Comparison of ENCODE assay signal across 10 cellular contexts in the genomic region with DNA sequence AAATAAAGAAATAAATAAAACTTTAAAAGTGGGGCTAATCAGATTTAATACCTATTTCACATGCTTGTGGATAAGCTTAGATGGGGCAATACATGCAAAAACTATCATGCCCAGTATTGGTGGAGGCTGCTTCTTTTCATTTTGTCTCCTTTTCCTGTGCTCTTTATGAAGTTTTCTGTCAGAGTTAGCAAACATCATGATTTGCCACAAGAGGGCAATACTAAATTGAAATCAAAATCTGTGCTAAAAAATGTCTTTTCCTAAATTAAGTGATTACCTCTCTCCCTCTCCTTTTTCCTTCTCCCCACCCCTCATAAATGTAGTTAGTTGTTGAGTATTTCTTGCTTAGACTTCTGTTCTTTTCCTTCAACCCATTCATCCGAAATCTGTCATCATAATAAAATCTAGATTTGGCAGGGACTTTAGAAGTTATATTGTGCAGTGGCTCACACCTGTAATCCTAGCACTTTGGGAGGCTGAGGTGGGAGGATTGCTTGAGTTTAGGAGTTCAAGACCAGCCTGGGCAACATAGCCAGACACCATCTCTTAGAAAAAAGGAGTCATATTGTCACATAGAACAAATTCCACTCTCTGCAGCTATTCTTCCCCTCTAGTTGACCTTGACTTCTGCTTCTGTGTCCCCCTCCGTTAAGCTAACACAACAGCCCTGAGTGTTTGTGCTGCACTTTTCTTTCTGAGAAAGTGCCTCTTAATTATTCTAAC. TPM values are rescaled to one million over a fixed set of nuclear protein-coding genes. Genes with fewer than 3 reads are reported as not detected.
A peak's percentile ranks its signal among the peaks of the same experiment; 100 is the strongest.
DNase-seq lines count a peak whose midpoint lies in the region; ATAC-seq and TF ChIP-seq lines count a peak whose summit lies in the region.
"Had no signal": no experiment of that assay in that cellular context is flagged by ENCODE, and none has a peak within 500 bp of the region (broad histone marks: within the 10 kb centered on the region; RNA-seq: fewer than 3 reads in every experiment).

No MANE protein-coding gene starts in this region.

- H3K79me2 ChIP-seq in mammary epithelial cell (ENCODE audit: insufficient read depth, low read length) = no peaks in the 10 kb centered on the region

- TF ChIP-seq CTCF in C4-2B (conservative IDR thresholded peaks at IDR 0.05) (peak; percentile 67), mammary epithelial cell (conservative IDR thresholded peaks at IDR 0.05 in 1 of 2, IDR thresholded peaks at IDR 0.05 in 1 of 2; ENCODE audit: extremely low read depth in 1 of 2, insufficient read depth in 1 of 2, low read depth in 1 of 2, low read length in 2 of 2) (peak; percentile 29 to 53)

- ATAC-seq in naive B cell (ENCODE audit: low read depth in 2 of 2) (no peak), HG02884 (IDR thresholded peaks at IDR 0.05; ENCODE audit: unreplicated experiment) (no peak), esophagus mucosa (no peak)
- no peak for ATAC-seq in activated CD8-positive, alpha-beta memory T cell treated with anti-CD3 and anti-CD28 coated beads, Interleukin-2, amount 10 ng/mL, durations not matched to agents 7 days and 5 days
- ATAC-seq: stimulated activated naive CD8-positive, alpha-beta T cell treated with anti-CD3 and anti-CD28 coated beads, Interleukin-15, Interleukin-2, amounts not matched to agents 100 U/mL and 50 U/mL, for 24 hours had no signal

- peaks cover 35 to 70% (median 59%) of the 10 kb centered on the region in 3 donors for H3K4me1 Mint-ChIP-seq in naive B cell
- peaks cover 10% of the 10 kb centered on the region for H3K4me1 Mint-ChIP-seq in activated CD8-positive, alpha-beta memory T cell treated with anti-CD3 and anti-CD28 coated beads, Interleukin-2, amount 10 ng/mL, durations not matched to agents 7 days and 5 days

- H2AFZ ChIP-seq in mammary epithelial cell (ENCODE audit: low read depth, low read length) = no peak overlapping the region

- peak overlapping the region in 5 of 6 donors; percentile 38 to 78 (median 60) for H3K27ac Mint-ChIP-seq in naive B cell
- no peak overlapping the region for H3K27ac Mint-ChIP-seq in activated CD8-positive, alpha-beta memory T cell treated with anti-CD3 and anti-CD28 coated beads, Interleukin-2, amount 10 ng/mL, durations not matched to agents 7 days and 5 days

- no peaks in the 10 kb centered on the region for H3K9me3 ChIP-seq in mammary epithelial cell (replicated peaks; ENCODE audit: insufficient read depth, low read length)
- H3K9me3 ChIP-seq: SJSA1 had no signal

- CTCF ChIA-PET in mammary epithelial cell (lab: Charles Lee; ENCODE audit: low non-redundant PET) = interaction anchor here (0.7 kb wide), 1 partner anchor 18 kb away, joined by 19 read pairs; no protein-coding TSS in a partner anchor
- CTCF ChIA-PET in activated CD8-positive, alpha-beta memory T cell treated with anti-CD3 and anti-CD28 coated beads, Interleukin-2, amount 10 ng/mL, durations not matched to agents 7 days and 5 days (lab: Charles Lee) = no interaction called here

- no peaks in the 10 kb centered on the region for H3K36me3 Mint-ChIP-seq in naive B cell
- H3K36me3 Mint-ChIP-seq in activated CD8-positive, alpha-beta memory T cell treated with anti-CD3 and anti-CD28 coated beads, Interleukin-2, amount 10 ng/mL, durations not matched to agents 7 days and 5 days = no peaks in the 10 kb centered on the region

- no TSS peak for BruUV-seq in mammary epithelial cell (replicated peaks; lab: Mats Ljungman, UMichigan)

- WGBS in mammary epithelial cell (ENCODE audit: low coverage, missing lambda C conversion rate) = 74% methylated on average over 2 of the region's 2 CpGs

- no peak overlapping the region for H3K27ac ChIP-seq in C4-2B
- H3K27ac ChIP-seq in mammary epithelial cell (ENCODE audit: insufficient read depth, low read depth, low read length) = no peak overlapping the region
- H3K27ac ChIP-seq: SJSA1 had no signal

- dilution Hi-C loops in mammary epithelial cell (cut with HindIII; ENCODE audit: low sequenced_read_pairs) = no loop called here

- DNase-seq in LHCN-M2 (ENCODE audit: low read depth) (peak; percentile 50), mammary epithelial cell (peak; percentile 24), naive B cell (no peak), activated gamma-delta T cell (lab: John Stamatoyannopoulos, UW) (no peak)
- DNase-seq in activated CD8-positive, alpha-beta memory T cell treated with anti-CD3 and anti-CD28 coated beads, Interleukin-2, amount 10 ng/mL, durations not matched to agents 7 days and 5 days = no peak
- DNase-seq: stimulated activated naive CD8-positive, alpha-beta T cell treated with anti-CD3 and anti-CD28 coated beads, Interleukin-15, Interleukin-2, amounts not matched to agents 100 U/mL and 50 U/mL, for 24 hours had no signal

- no peaks in the 10 kb centered on the region for H3K27me3 ChIP-seq in mammary epithelial cell (ENCODE audit: insufficient read depth, low read length)
- H3K27me3 ChIP-seq: SJSA1 had no signal

- peak overlapping the region in 5 of 8 donors; percentile 2 to 47 (median 30) for H3K4me3 Mint-ChIP-seq in naive B cell
- H3K4me3 Mint-ChIP-seq in activated CD8-positive, alpha-beta memory T cell treated with anti-CD3 and anti-CD28 coated beads, Interleukin-2, amount 10 ng/mL, durations not matched to agents 7 days and 5 days = no peak overlapping the region

- H3K9ac ChIP-seq in mammary epithelial cell (ENCODE audit: insufficient read depth, low read length) = no peak overlapping the region

- H3K4me1 ChIP-seq in mammary epithelial cell (ENCODE audit: insufficient read depth, low read length) = peaks cover 32% of the 10 kb centered on the region

- no peaks in the 10 kb centered on the region for H3K27me3 Mint-ChIP-seq in naive B cell
- peaks cover 13% of the 10 kb centered on the region for H3K27me3 Mint-ChIP-seq in activated CD8-positive, alpha-beta memory T cell treated with anti-CD3 and anti-CD28 coated beads, Interleukin-2, amount 10 ng/mL, durations not matched to agents 7 days and 5 days

- H4K20me1 ChIP-seq in mammary epithelial cell (ENCODE audit: insufficient read depth, low read length) = no peaks in the 10 kb centered on the region

- H3K9me3 Mint-ChIP-seq in naive B cell = no peaks in the 10 kb centered on the region
- peaks cover 2% of the 10 kb centered on the region for H3K9me3 Mint-ChIP-seq in activated CD8-positive, alpha-beta memory T cell treated with anti-CD3 and anti-CD28 coated beads, Interleukin-2, amount 10 ng/mL, durations not matched to agents 7 days and 5 days (ENCODE audit: low read depth)

- intact Hi-C loops in mammary epithelial cell (cut with micrococcal nuclease) = loop anchor here (1.0 to 10.0 kb wide), 4 partner anchors 106 to 247 kb away; no protein-coding TSS in a partner anchor

- in situ Hi-C loops in mammary epithelial cell (cut with MboI; ENCODE audit: low sequenced_read_pairs in 2 of 2) = loop anchor here in 1 of 2 donors (10.0 kb wide), 1 partner anchor 172 kb away; no protein-coding TSS in a partner anchor

- H3K4me2 ChIP-seq in mammary epithelial cell (ENCODE audit: insufficient read depth, low read depth, low read length) = no peak overlapping the region

- no peaks in the 10 kb centered on the region for H3K36me3 ChIP-seq in mammary epithelial cell (ENCODE audit: insufficient read depth, low read length)

- no peak overlapping the region for H3K4me3 ChIP-seq in mammary epithelial cell (replicated peaks in 1 of 3; ENCODE audit: insufficient read depth in 1 of 3, low read depth in 2 of 3, low read length in 3 of 3)
- H3K4me3 ChIP-seq: SJSA1 had no signal

RNA-seq across cellular contexts. Expression of a gene that starts 4.7 kb away (rescaled TPM):
- total RNA-seq in LHCN-M2 (2014; rRNA removed) (7.4 and 10.3 TPM in 2 replicates), mammary epithelial cell (10 to 100 TPM in 1 of 2 donors, 1 to 10 TPM in 1; 6.0 to 17.0 TPM), esophagus mucosa (4.0 TPM)
- 1.4 TPM for polyA plus RNA-seq in LHCN-M2 (2012)
- polyA plus RNA-seq in mammary epithelial cell (2.6 TPM), naive B cell (ENCODE audit: low read depth in 6 of 6) (1 to 10 TPM; 1.4 to 3.0 (median 1.9) TPM)
- polyA minus RNA-seq in mammary epithelial cell = 2.9 TPM
- under 1 TPM in 1 of 2 experiments, not detected in 1; 0.61 TPM for total RNA-seq in activated CD8-positive, alpha-beta memory T cell treated with anti-CD3 and anti-CD28 coated beads, Interleukin-2, amount 10 ng/mL, durations not matched to agents 7 days and 5 days

Comparison
In these comparisons a context has a peak if more than half of its experiments do, and no peak if none do; other contexts are left out.
1. DNase-seq: peak in LHCN-M2 (single experiment) and mammary epithelial cell (single experiment); none in naive B cell (single experiment), activated gamma-delta T cell (single experiment) and activated CD8-positive, alpha-beta memory T cell treated with anti-CD3 and anti-CD28 coated beads, Interleukin-2, amount 10 ng/mL, durations not matched to agents 7 days and 5 days (single experiment).